ENCODE assay signal across 25 cellular contexts in genomic region chr2:223420048-223420447, GRCh38.
"Had no signal": no experiment of that assay in that cellular context is flagged by ENCODE, and none has a peak within 500 bp of the region (broad histone marks: within the 10 kb centered on the region; RNA-seq: fewer than 3 reads in every experiment).

No MANE protein-coding gene starts in this region.

- H3K4me2 ChIP-seq: neural progenitor cell had no signal

- ATAC-seq: left colon; left lung; lower lobe of right lung; naive thymus-derived CD8-positive, alpha-beta T cell; sciatic nerve; stimulated activated naive B cell treated with anti-CD40 and anti-IgM and Interleukin-4, amounts not matched to agents 10 μg/mL and 1 μg/mL and 100 μg/mL, for 72 hours; stimulated activated naive CD8-positive, alpha-beta T cell treated with anti-CD3 and anti-CD28 coated beads, Interleukin-15, amount 100 ng/mL, for 72 hours had no signal

- DNase-seq: hippocampal formation; kidney; left colon; left lung; lower lobe of right lung; mammary epithelial cell; mesenchymal stem cell; naive thymus-derived CD8-positive, alpha-beta T cell; nephron progenitor cell; ovary; stimulated activated CD4-positive, alpha-beta T cell treated with anti-CD3 and anti-CD28 coated beads, Interleukin-12 subunit alpha, Interleukin-12 subunit beta, amount 100 ng/mL, for 4 hours; stimulated activated CD4-positive, alpha-beta T cell treated with anti-CD3 and anti-CD28 coated beads, Interleukin-15, amount 100 ng/mL, for 24 hours; stimulated activated CD4-positive, alpha-beta T cell treated with anti-CD3 and anti-CD28 coated beads, Interleukin-2, amount 100 ng/mL, for 24 hours; stimulated activated CD4-positive, alpha-beta T cell treated with anti-CD3 and anti-CD28 coated beads, Interleukin-4, amount 100 ng/mL, for 1 hour; stimulated activated naive B cell treated with anti-CD40 and anti-IgM and Interleukin-4, amounts not matched to agents 10 μg/mL and 1 μg/mL and 100 μg/mL, for 72 hours; stimulated activated naive CD8-positive, alpha-beta T cell treated with anti-CD3 and anti-CD28 coated beads, Interleukin-15, amount 100 ng/mL, for 72 hours; substantia nigra; upper lobe of left lung had no signal

- H3K4me3 Mint-ChIP-seq: naive thymus-derived CD8-positive, alpha-beta T cell; nephron progenitor cell; neural progenitor cell; stimulated activated naive B cell treated with anti-CD40 and anti-IgM and Interleukin-4, amounts not matched to agents 10 μg/mL and 1 μg/mL and 100 μg/mL, for 72 hours; stimulated activated naive CD8-positive, alpha-beta T cell treated with anti-CD3 and anti-CD28 coated beads, Interleukin-15, amount 100 ng/mL, for 72 hours had no signal

- H3K4me1 Mint-ChIP-seq: naive thymus-derived CD8-positive, alpha-beta T cell; nephron progenitor cell; neural progenitor cell; stimulated activated naive B cell treated with anti-CD40 and anti-IgM and Interleukin-4, amounts not matched to agents 10 μg/mL and 1 μg/mL and 100 μg/mL, for 72 hours; stimulated activated naive CD8-positive, alpha-beta T cell treated with anti-CD3 and anti-CD28 coated beads, Interleukin-15, amount 100 ng/mL, for 72 hours had no signal

- H3K9me3 ChIP-seq: left lung, lower lobe of right lung, ovary, right atrium auricular region, tibial nerve, upper lobe of left lung, vagina had no signal

- H3K36me3 ChIP-seq: left lung, lower lobe of right lung, neural progenitor cell, ovary, right atrium auricular region, tibial nerve, upper lobe of left lung, vagina had no signal

- H3K27ac Mint-ChIP-seq: naive thymus-derived CD8-positive, alpha-beta T cell; nephron progenitor cell; neural progenitor cell; progenitor cell of endocrine pancreas; stimulated activated naive B cell treated with anti-CD40 and anti-IgM and Interleukin-4, amounts not matched to agents 10 μg/mL and 1 μg/mL and 100 μg/mL, for 72 hours; stimulated activated naive CD8-positive, alpha-beta T cell treated with anti-CD3 and anti-CD28 coated beads, Interleukin-15, amount 100 ng/mL, for 72 hours had no signal

- H3K27me3 Mint-ChIP-seq: naive thymus-derived CD8-positive, alpha-beta T cell; progenitor cell of endocrine pancreas; stimulated activated naive B cell treated with anti-CD40 and anti-IgM and Interleukin-4, amounts not matched to agents 10 μg/mL and 1 μg/mL and 100 μg/mL, for 72 hours; stimulated activated naive CD8-positive, alpha-beta T cell treated with anti-CD3 and anti-CD28 coated beads, Interleukin-15, amount 100 ng/mL, for 72 hours had no signal

- H3K9ac ChIP-seq: neural progenitor cell had no signal

- H3K27me3 ChIP-seq: left lung, neural progenitor cell, ovary, right atrium auricular region, tibial nerve, upper lobe of left lung, vagina had no signal

- H3K4me3 ChIP-seq: left lung, lower lobe of right lung, neural progenitor cell, ovary, right atrium auricular region, skin epidermis, tibial nerve, upper lobe of left lung, vagina had no signal

- H2AFZ ChIP-seq: neural progenitor cell had no signal

- FAIRE-seq: kidney had no signal

- H3K27ac ChIP-seq: left lung, lower lobe of right lung, neural progenitor cell, ovary, right atrium auricular region, skin epidermis, tibial nerve, upper lobe of left lung, vagina had no signal

- H3K4me1 ChIP-seq: left lung, neural progenitor cell, right atrium auricular region, upper lobe of left lung had no signal

- H3K9me3 Mint-ChIP-seq: nephron progenitor cell, neural progenitor cell had no signal

- H3K36me3 Mint-ChIP-seq: naive thymus-derived CD8-positive, alpha-beta T cell; neural progenitor cell; stimulated activated naive B cell treated with anti-CD40 and anti-IgM and Interleukin-4, amounts not matched to agents 10 μg/mL and 1 μg/mL and 100 μg/mL, for 72 hours had no signal
